29 cellular contexts compared by ENCODE assay signal in genomic region chr2:195121341-195121740, GRCh38.
"Had no signal": no experiment of that assay in that cellular context is flagged by ENCODE, and none has a peak within 500 bp of the region (broad histone marks: within the 10 kb centered on the region; RNA-seq: fewer than 3 reads in every experiment).

No MANE protein-coding gene starts in this region.

- H3K4me1 ChIP-seq: Peyer's patch had no signal

- H3K27ac ChIP-seq: Peyer's patch, SK-N-MC had no signal

- DNase-seq: Kasumi-1, KG1, MM.1S, MV-4-11, NCI-H1092, NCI-H1105, NCI-H1417 treated with DMSO at 0.1 percent for 48 hours, NCI-H1436 treated with DMSO at 0.1 percent for 48 hours, NCI-H1694 treated with DMSO at 0.1 percent for 48 hours, NCI-H187 treated with DMSO at 0.1 percent for 48 hours, NCI-H2029, NCI-H2081, NCI-H2171 treated with DMSO at 0.1 percent for 48 hours, NCI-H2227 treated with DMSO at 0.1 percent for 48 hours, NCI-H345, NCI-H446, NCI-H510A treated with DMSO at 0.1 percent for 48 hours, NCI-H524 treated with DMSO at 0.1 percent for 48 hours, NCI-H526 treated with DMSO at 0.1 percent for 48 hours, NCI-H774, OCI-M1, PC-3, Peyer's patch, Right ventricle myocardium superior, RPMI8226, SHP77 treated with DMSO at 0.1 percent for 48 hours, T-cell had no signal

- H3K9me3 ChIP-seq: Peyer's patch had no signal

- H3K36me3 ChIP-seq: Peyer's patch had no signal

- H3K27me3 ChIP-seq: Peyer's patch had no signal

- H3K4me3 ChIP-seq: Peyer's patch, SK-N-MC had no signal

- ATAC-seq: PC-3, SK-N-SH treated with all-trans-retinoic acid at 6 μM for 48 hours, T-cell had no signal
